In genomic region chr9:4290427-4290837, GRCh38 we compare ENCODE assay signal across 2 cellular contexts.
TF ChIP-seq lines count a peak whose summit lies in the region.

No MANE protein-coding gene starts in this region.

TF ChIP-seq in A549, 52 proteins besides CTCF, POLR2A, EP300 and RAD21 (continued from another document):
- no peak for TF ChIP-seq E2F6 (IDR thresholded peaks at IDR 0.05; ENCODE audit: borderline replicate concordance, low read depth)
- TF ChIP-seq ELK1 (IDR thresholded peaks at IDR 0.05; ENCODE audit: low read depth, low read length), result no peak
- TF ChIP-seq CEBPB (IDR thresholded peaks at IDR 0.05), result peak; percentile 77 to 92; a peak in 2 of 4 replicates
- TF ChIP-seq, protein P1, sequence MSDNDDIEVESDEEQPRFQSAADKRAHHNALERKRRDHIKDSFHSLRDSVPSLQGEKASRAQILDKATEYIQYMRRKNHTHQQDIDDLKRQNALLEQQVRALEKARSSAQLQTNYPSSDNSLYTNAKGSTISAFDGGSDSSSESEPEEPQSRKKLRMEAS (IDR thresholded peaks at IDR 0.05), result peak; percentile 24; the same call in 1 of the 2 replicates
- no peak for TF ChIP-seq FOSL2 (IDR thresholded peaks at IDR 0.05)
- peak; percentile 37; the same call in 1 of the 2 replicates for TF ChIP-seq FOSL2 (CRISPR knock-in tag; IDR thresholded peaks at IDR 0.05)
- TF ChIP-seq NPAS2 (CRISPR knock-in tag; IDR thresholded peaks at IDR 0.05; ENCODE audit: borderline replicate concordance), result no peak
- TF ChIP-seq GATA3 (IDR thresholded peaks at IDR 0.05; ENCODE audit: borderline replicate concordance), result peak; percentile 77

TF ChIP-seq in HEK293, 187 proteins besides CTCF, POLR2A, EP300 and RAD21 (continued from another document):
- TF ChIP-seq, protein P2, sequence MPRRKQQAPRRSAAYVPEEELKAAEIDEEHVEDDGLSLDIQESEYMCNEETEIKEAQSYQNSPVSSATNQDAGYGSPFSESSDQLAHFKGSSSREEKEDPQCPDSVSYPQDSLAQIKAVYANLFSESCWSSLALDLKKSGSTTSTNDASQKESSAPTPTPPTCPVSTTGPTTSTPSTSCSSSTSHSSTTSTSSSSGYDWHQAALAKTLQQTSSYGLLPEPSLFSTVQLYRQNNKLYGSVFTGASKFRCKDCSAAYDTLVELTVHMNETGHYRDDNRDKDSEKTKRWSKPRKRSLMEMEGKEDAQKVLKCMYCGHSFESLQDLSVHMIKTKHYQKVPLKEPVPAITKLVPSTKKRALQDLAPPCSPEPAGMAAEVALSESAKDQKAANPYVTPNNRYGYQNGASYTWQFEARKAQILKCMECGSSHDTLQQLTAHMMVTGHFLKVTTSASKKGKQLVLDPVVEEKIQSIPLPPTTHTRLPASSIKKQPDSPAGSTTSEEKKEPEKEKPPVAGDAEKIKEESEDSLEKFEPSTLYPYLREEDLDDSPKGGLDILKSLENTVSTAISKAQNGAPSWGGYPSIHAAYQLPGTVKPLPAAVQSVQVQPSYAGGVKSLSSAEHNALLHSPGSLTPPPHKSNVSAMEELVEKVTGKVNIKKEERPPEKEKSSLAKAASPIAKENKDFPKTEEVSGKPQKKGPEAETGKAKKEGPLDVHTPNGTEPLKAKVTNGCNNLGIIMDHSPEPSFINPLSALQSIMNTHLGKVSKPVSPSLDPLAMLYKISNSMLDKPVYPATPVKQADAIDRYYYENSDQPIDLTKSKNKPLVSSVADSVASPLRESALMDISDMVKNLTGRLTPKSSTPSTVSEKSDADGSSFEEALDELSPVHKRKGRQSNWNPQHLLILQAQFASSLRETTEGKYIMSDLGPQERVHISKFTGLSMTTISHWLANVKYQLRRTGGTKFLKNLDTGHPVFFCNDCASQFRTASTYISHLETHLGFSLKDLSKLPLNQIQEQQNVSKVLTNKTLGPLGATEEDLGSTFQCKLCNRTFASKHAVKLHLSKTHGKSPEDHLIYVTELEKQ (tag by site-specific recombination; IDR thresholded peaks at IDR 0.05; ENCODE audit: borderline replicate concordance), result peak; percentile 43; the same call in 1 of the 2 replicates
- TF ChIP-seq WT1 (tag by site-specific recombination; IDR thresholded peaks at IDR 0.05) (peak; percentile 60), PRDM6 (tag by site-specific recombination; IDR thresholded peaks at IDR 0.05) (peak; percentile 80), GLIS1 (tag by site-specific recombination; IDR thresholded peaks at IDR 0.05) (no peak), ZNF366 (tag by site-specific recombination; conservative IDR thresholded peaks at IDR 0.05) (peak; percentile 41; the same call in 1 of the 2 replicates), ZNF629 (tag by site-specific recombination; IDR thresholded peaks at IDR 0.05) (peak; percentile 38; the same call in 1 of the 2 replicates), ZBTB1 (tag by site-specific recombination; IDR thresholded peaks at IDR 0.05) (0 out of 2 replicates have a peak, but pooled peaks have one; percentile 22), ZEB2 (tag by site-specific recombination; IDR thresholded peaks at IDR 0.05) (0 out of 2 replicates have a peak, but pooled peaks have one; percentile 53), SALL2 (tag by site-specific recombination; IDR thresholded peaks at IDR 0.05; ENCODE audit: borderline replicate concordance) (no peak), ZNF302 (tag by site-specific recombination; IDR thresholded peaks at IDR 0.05; ENCODE audit: low read depth) (no peak), ZNF843 (tag by site-specific recombination; IDR thresholded peaks at IDR 0.05) (peak; percentile 53; the same call in 1 of the 2 replicates), FEZF1 (tag by site-specific recombination; IDR thresholded peaks at IDR 0.05) (peak; percentile 56; the same call in 1 of the 2 replicates), ZNF830 (tag by site-specific recombination; IDR thresholded peaks at IDR 0.05; ENCODE audit: low read depth) (no peak)
- TF ChIP-seq, protein P3, sequence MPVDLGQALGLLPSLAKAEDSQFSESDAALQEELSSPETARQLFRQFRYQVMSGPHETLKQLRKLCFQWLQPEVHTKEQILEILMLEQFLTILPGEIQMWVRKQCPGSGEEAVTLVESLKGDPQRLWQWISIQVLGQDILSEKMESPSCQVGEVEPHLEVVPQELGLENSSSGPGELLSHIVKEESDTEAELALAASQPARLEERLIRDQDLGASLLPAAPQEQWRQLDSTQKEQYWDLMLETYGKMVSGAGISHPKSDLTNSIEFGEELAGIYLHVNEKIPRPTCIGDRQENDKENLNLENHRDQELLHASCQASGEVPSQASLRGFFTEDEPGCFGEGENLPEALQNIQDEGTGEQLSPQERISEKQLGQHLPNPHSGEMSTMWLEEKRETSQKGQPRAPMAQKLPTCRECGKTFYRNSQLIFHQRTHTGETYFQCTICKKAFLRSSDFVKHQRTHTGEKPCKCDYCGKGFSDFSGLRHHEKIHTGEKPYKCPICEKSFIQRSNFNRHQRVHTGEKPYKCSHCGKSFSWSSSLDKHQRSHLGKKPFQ (tag by site-specific recombination; IDR thresholded peaks at IDR 0.05), result 0 out of 2 replicates have a peak, but pooled peaks have one; percentile 37
